Comparison of ENCODE assay signal across 1 cellular context in the genomic region with DNA sequence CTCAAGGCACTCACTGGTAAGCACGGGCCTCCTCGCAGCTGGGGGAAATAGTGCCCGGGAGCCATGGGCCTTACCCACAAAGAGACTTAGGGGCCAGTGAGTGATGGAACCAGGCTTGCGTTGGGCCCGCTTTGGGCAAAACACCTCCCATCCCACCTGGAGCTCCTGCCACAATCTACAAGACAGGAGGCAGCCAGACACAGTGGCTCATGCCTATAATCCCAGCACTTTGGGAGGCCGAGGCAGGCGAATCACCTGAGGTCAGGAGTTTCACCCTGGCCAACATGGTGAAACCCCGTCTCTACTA.
TF ChIP-seq lines count a peak whose summit lies in the region.

No MANE protein-coding gene starts in this region.

TF ChIP-seq in GM23338, 12 proteins besides CTCF, POLR2A, EP300 and RAD21 (continued from another document):
- TF ChIP-seq, protein P1, sequence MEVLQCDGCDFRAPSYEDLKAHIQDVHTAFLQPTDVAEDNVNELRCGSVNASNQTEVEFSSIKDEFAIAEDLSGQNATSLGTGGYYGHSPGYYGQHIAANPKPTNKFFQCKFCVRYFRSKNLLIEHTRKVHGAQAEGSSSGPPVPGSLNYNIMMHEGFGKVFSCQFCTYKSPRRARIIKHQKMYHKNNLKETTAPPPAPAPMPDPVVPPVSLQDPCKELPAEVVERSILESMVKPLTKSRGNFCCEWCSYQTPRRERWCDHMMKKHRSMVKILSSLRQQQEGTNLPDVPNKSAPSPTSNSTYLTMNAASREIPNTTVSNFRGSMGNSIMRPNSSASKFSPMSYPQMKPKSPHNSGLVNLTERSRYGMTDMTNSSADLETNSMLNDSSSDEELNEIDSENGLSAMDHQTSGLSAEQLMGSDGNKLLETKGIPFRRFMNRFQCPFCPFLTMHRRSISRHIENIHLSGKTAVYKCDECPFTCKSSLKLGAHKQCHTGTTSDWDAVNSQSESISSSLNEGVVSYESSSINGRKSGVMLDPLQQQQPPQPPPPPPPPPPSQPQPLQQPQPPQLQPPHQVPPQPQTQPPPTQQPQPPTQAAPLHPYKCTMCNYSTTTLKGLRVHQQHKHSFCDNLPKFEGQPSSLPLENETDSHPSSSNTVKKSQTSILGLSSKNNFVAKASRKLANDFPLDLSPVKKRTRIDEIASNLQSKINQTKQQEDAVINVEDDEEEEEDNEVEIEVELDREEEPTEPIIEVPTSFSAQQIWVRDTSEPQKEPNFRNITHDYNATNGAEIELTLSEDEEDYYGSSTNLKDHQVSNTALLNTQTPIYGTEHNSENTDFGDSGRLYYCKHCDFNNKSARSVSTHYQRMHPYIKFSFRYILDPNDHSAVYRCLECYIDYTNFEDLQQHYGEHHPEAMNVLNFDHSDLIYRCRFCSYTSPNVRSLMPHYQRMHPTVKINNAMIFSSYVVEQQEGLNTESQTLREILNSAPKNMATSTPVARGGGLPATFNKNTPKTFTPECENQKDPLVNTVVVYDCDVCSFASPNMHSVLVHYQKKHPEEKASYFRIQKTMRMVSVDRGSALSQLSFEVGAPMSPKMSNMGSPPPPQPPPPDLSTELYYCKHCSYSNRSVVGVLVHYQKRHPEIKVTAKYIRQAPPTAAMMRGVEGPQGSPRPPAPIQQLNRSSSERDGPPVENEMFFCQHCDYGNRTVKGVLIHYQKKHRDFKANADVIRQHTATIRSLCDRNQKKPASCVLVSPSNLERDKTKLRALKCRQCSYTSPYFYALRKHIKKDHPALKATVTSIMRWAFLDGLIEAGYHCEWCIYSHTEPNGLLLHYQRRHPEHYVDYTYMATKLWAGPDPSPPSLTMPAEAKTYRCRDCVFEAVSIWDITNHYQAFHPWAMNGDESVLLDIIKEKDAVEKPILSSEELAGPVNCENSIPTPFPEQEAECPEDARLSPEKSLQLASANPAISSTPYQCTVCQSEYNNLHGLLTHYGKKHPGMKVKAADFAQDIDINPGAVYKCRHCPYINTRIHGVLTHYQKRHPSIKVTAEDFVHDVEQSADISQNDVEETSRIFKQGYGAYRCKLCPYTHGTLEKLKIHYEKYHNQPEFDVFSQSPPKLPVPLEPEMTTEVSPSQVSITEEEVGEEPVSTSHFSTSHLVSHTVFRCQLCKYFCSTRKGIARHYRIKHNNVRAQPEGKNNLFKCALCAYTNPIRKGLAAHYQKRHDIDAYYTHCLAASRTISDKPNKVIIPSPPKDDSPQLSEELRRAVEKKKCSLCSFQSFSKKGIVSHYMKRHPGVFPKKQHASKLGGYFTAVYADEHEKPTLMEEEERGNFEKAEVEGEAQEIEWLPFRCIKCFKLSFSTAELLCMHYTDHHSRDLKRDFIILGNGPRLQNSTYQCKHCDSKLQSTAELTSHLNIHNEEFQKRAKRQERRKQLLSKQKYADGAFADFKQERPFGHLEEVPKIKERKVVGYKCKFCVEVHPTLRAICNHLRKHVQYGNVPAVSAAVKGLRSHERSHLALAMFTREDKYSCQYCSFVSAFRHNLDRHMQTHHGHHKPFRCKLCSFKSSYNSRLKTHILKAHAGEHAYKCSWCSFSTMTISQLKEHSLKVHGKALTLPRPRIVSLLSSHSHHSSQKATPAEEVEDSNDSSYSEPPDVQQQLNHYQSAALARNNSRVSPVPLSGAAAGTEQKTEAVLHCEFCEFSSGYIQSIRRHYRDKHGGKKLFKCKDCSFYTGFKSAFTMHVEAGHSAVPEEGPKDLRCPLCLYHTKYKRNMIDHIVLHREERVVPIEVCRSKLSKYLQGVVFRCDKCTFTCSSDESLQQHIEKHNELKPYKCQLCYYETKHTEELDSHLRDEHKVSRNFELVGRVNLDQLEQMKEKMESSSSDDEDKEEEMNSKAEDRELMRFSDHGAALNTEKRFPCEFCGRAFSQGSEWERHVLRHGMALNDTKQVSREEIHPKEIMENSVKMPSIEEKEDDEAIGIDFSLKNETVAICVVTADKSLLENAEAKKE (CRISPR knock-in tag; IDR thresholded peaks at IDR 0.05): no peak
- TF ChIP-seq EZH2 (IDR thresholded peaks at IDR 0.05; ENCODE audit: low read depth, unreplicated experiment): no peak
- TF ChIP-seq, protein P2, sequence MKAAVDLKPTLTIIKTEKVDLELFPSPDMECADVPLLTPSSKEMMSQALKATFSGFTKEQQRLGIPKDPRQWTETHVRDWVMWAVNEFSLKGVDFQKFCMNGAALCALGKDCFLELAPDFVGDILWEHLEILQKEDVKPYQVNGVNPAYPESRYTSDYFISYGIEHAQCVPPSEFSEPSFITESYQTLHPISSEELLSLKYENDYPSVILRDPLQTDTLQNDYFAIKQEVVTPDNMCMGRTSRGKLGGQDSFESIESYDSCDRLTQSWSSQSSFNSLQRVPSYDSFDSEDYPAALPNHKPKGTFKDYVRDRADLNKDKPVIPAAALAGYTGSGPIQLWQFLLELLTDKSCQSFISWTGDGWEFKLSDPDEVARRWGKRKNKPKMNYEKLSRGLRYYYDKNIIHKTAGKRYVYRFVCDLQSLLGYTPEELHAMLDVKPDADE (IDR thresholded peaks at IDR 0.05): no peak
